In genomic region chr15:92989469-92989868, GRCh38 we compare ENCODE assay signal across 16 cellular contexts.
A peak's percentile ranks its signal among the peaks of the same experiment; 100 is the strongest.
DNase-seq lines count a peak whose midpoint lies in the region; ATAC-seq and TF ChIP-seq lines count a peak whose summit lies in the region.
"Had no signal": no experiment of that assay in that cellular context is flagged by ENCODE, and none has a peak within 500 bp of the region (broad histone marks: within the 10 kb centered on the region; RNA-seq: fewer than 3 reads in every experiment).

No MANE protein-coding gene starts in this region.

- CTCF ChIA-PET in activated CD4-positive, alpha-beta T cell treated with anti-CD3 and anti-CD28 coated beads for 36 hours (lab: Charles Lee), result interaction anchor here (1.0 kb wide), 1 partner anchor 192 kb away, joined by 3 read pairs; no protein-coding TSS in a partner anchor

- H3K27ac ChIP-seq in ovary, result no peak overlapping the region
- H3K27ac ChIP-seq: A549, SJSA1 had no signal

- TF ChIP-seq EP300 in ovary (IDR thresholded peaks at IDR 0.05), result no peak

- H3K4me1 Mint-ChIP-seq in activated CD4-positive, alpha-beta T cell treated with anti-CD3 and anti-CD28 coated beads for 36 hours, result peaks cover 2% of the 10 kb centered on the region

- peak overlapping the region; percentile 6 for H3K27ac Mint-ChIP-seq in activated CD4-positive, alpha-beta T cell treated with anti-CD3 and anti-CD28 coated beads for 36 hours

- no peaks in the 10 kb centered on the region for H3K36me3 ChIP-seq in ovary

- TF ChIP-seq CTCF in ovary (IDR thresholded peaks at IDR 0.05), result no peak

- no peak for ATAC-seq in activated CD4-positive, alpha-beta T cell treated with anti-CD3 and anti-CD28 coated beads for 36 hours
- peak; percentile 68 for ATAC-seq in GM21723 (IDR thresholded peaks at IDR 0.05; ENCODE audit: unreplicated experiment)
- peak; percentile 74 for ATAC-seq in HG03565 (IDR thresholded peaks at IDR 0.05; ENCODE audit: unreplicated experiment)
- ATAC-seq in HG03280 (IDR thresholded peaks at IDR 0.05; ENCODE audit: unreplicated experiment), result no peak

- H3K27me3 ChIP-seq in ovary, result no peaks in the 10 kb centered on the region
- H3K27me3 ChIP-seq: SJSA1 had no signal

- no peak overlapping the region for H3K4me3 ChIP-seq in ovary
- H3K4me3 ChIP-seq: A549, SJSA1 had no signal

- intact Hi-C loops in activated CD4-positive, alpha-beta T cell treated with anti-CD3 and anti-CD28 coated beads for 36 hours (cut with DNase I, micrococcal nuclease), result no loop called here
- intact Hi-C loops in ovary (cut with DNase I), result no loop called here

- H3K4me3 Mint-ChIP-seq in activated CD4-positive, alpha-beta T cell treated with anti-CD3 and anti-CD28 coated beads for 36 hours, result no peak overlapping the region

- no peaks in the 10 kb centered on the region for H3K9me3 Mint-ChIP-seq in activated CD4-positive, alpha-beta T cell treated with anti-CD3 and anti-CD28 coated beads for 36 hours (ENCODE audit: low read depth)

- no peaks in the 10 kb centered on the region for H3K9me3 ChIP-seq in ovary
- H3K9me3 ChIP-seq: A549, SJSA1 had no signal

- WGBS in ovary, 3 donors, result 83 to 88% (median 83%) methylated on average over 2 of the region's 2 CpGs

- no peaks in the 10 kb centered on the region for H3K4me1 ChIP-seq in ovary (ENCODE audit: insufficient read depth)
- H3K4me1 ChIP-seq: A549, SJSA1 had no signal

- no peak for TF ChIP-seq POLR2A in ovary (IDR thresholded peaks at IDR 0.05)

- DNase-seq in activated CD4-positive, alpha-beta T cell treated with anti-CD3 and anti-CD28 coated beads for 36 hours, result no peak
- no peak for DNase-seq in activated CD4-positive, alpha-beta T cell treated with anti-CD3 and anti-CD28 coated beads for 48 hours
- DNase-seq in renal cortical epithelial cell (ENCODE audit: low read depth) (peak; percentile 11), ovary (no peak), cerebellar cortex (ENCODE audit: low spot score) (no peak)
- DNase-seq: activated CD4-positive, alpha-beta T cell treated with anti-CD3 and anti-CD28 coated beads, Interleukin-2, amount 50 U/mL, for 1 hour; GOT3; IMR-90; NCI-H2171; nucleus accumbens; stimulated activated CD4-positive, alpha-beta T cell treated with anti-CD3 and anti-CD28 coated beads, Interleukin-4, amount 100 ng/mL, for 4 hours had no signal

- H3K36me3 Mint-ChIP-seq in activated CD4-positive, alpha-beta T cell treated with anti-CD3 and anti-CD28 coated beads for 36 hours (ENCODE audit: low read depth), result peaks cover 57% of the 10 kb centered on the region

- POLR2A ChIA-PET in activated CD4-positive, alpha-beta T cell treated with anti-CD3 and anti-CD28 coated beads for 36 hours (lab: Charles Lee), result interaction anchor here (1.2 kb wide), 1 partner anchor 15 kb away, joined by 3 read pairs; no protein-coding TSS in a partner anchor

- H3K27me3 Mint-ChIP-seq in activated CD4-positive, alpha-beta T cell treated with anti-CD3 and anti-CD28 coated beads for 36 hours, result no peaks in the 10 kb centered on the region

Comparison
In these comparisons a context has a peak if more than half of its experiments do, and no peak if none do; other contexts are left out.
1. ATAC-seq: peak in GM21723 (single experiment) and HG03565 (single experiment); none in activated CD4-positive, alpha-beta T cell treated with anti-CD3 and anti-CD28 coated beads for 36 hours (single experiment) and HG03280 (single experiment).